In genomic region chr2:241229563-241230401, GRCh38 we compare ENCODE assay signal across 1 cellular context.
TF ChIP-seq lines count a peak whose summit lies in the region.

No MANE protein-coding gene starts in this region.

TF ChIP-seq in GM12878, 131 proteins besides CTCF, POLR2A, EP300 and RAD21:
- no peak for TF ChIP-seq ZBED1 (IDR thresholded peaks at IDR 0.05; ENCODE audit: borderline replicate concordance)
- no peak for TF ChIP-seq NR2F1 (conservative IDR thresholded peaks at IDR 0.05)
- TF ChIP-seq FOXM1 (IDR thresholded peaks at IDR 0.05; ENCODE audit: low read depth, low read length): no peak
- no peak for TF ChIP-seq ZBTB4 (CRISPR knock-in tag; IDR thresholded peaks at IDR 0.05)
- no peak for TF ChIP-seq PRDM15 (CRISPR knock-in tag; IDR thresholded peaks at IDR 0.05)
- no peak for TF ChIP-seq RUNX3 (IDR thresholded peaks at IDR 0.05; ENCODE audit: low read length)
- no peak for TF ChIP-seq NFYA (IDR thresholded peaks at IDR 0.05; ENCODE audit: borderline replicate concordance, low read depth, low read length)
- no peak for TF ChIP-seq REST (IDR thresholded peaks at IDR 0.05; ENCODE audit: low read depth, low read length)
- TF ChIP-seq MXI1 (IDR thresholded peaks at IDR 0.05; ENCODE audit: low read depth, low read length): no peak
- TF ChIP-seq YY1 (IDR thresholded peaks at IDR 0.05; ENCODE audit: low read depth, low read length): no peak
- no peak for TF ChIP-seq PML (IDR thresholded peaks at IDR 0.05; ENCODE audit: low read length)
